Comparison of ENCODE assay signal across 8 cellular contexts in genomic region chr1:152141971-152142584, GRCh38. TPM values are rescaled to one million over a fixed set of nuclear protein-coding genes. Genes with fewer than 3 reads are reported as not detected.
DNase-seq lines count a peak whose midpoint lies in the region; ATAC-seq and TF ChIP-seq lines count a peak whose summit lies in the region.

No MANE protein-coding gene starts in this region.

- peaks cover 9% of the 10 kb centered on the region for H3K4me1 Mint-ChIP-seq in activated naive CD4-positive, alpha-beta T cell treated with anti-CD3 and anti-CD28 coated beads for 36 hours (ENCODE audit: low read depth)
- no peaks in the 10 kb centered on the region for H3K4me1 Mint-ChIP-seq in activated naive CD4-positive, alpha-beta T cell treated with anti-CD3 and anti-CD28 coated beads, Interleukin-2, amount 10 ng/mL, durations not matched to agents 7 days and 5 days
- peaks cover 8% of the 10 kb centered on the region for H3K4me1 Mint-ChIP-seq in activated CD8-positive, alpha-beta T cell treated with anti-CD3 and anti-CD28 coated beads for 36 hours (ENCODE audit: low read depth)

- 3% methylated on average over 1 of the region's 1 CpG for WGBS in hepatocyte (ENCODE audit: low lambda C conversion rate, missing lambda C conversion rate)

- H3K79me2 ChIP-seq in hepatocyte = no peaks in the 10 kb centered on the region

- ATAC-seq in activated CD8-positive, alpha-beta T cell treated with anti-CD3 and anti-CD28 coated beads for 36 hours = no peak
- no peak for ATAC-seq in HG03045 (IDR thresholded peaks at IDR 0.05; ENCODE audit: unreplicated experiment)
- ATAC-seq in GM21515 (IDR thresholded peaks at IDR 0.05; ENCODE audit: unreplicated experiment) = no peak

- no peaks in the 10 kb centered on the region for H3K4me1 ChIP-seq in hepatocyte (ENCODE audit: insufficient read depth)

- peaks cover 50% of the 10 kb centered on the region for H3K27me3 Mint-ChIP-seq in activated naive CD4-positive, alpha-beta T cell treated with anti-CD3 and anti-CD28 coated beads for 36 hours (ENCODE audit: low read depth)
- H3K27me3 Mint-ChIP-seq in activated naive CD4-positive, alpha-beta T cell treated with anti-CD3 and anti-CD28 coated beads, Interleukin-2, amount 10 ng/mL, durations not matched to agents 7 days and 5 days = peaks cover 9% of the 10 kb centered on the region
- peaks cover 41% of the 10 kb centered on the region for H3K27me3 Mint-ChIP-seq in activated CD8-positive, alpha-beta T cell treated with anti-CD3 and anti-CD28 coated beads for 36 hours

- H3K36me3 Mint-ChIP-seq in activated naive CD4-positive, alpha-beta T cell treated with anti-CD3 and anti-CD28 coated beads for 36 hours (ENCODE audit: low read depth) = no peaks in the 10 kb centered on the region
- H3K36me3 Mint-ChIP-seq in activated naive CD4-positive, alpha-beta T cell treated with anti-CD3 and anti-CD28 coated beads, Interleukin-2, amount 10 ng/mL, durations not matched to agents 7 days and 5 days = no peaks in the 10 kb centered on the region
- no peaks in the 10 kb centered on the region for H3K36me3 Mint-ChIP-seq in activated CD8-positive, alpha-beta T cell treated with anti-CD3 and anti-CD28 coated beads for 36 hours (ENCODE audit: low read depth)

- H3K4me2 ChIP-seq in hepatocyte = no peak overlapping the region

- H3K36me3 ChIP-seq in MG63 (no peaks in the 10 kb centered on the region), hepatocyte (replicated peaks; ENCODE audit: insufficient read depth, low read depth) (no peaks in the 10 kb centered on the region)

- intact Hi-C loops in activated naive CD4-positive, alpha-beta T cell treated with anti-CD3 and anti-CD28 coated beads for 36 hours (cut with micrococcal nuclease) = loop anchor here (1.0 kb wide), 4 partner anchors 43 to 316 kb away; no protein-coding TSS in a partner anchor
- intact Hi-C loops in activated CD8-positive, alpha-beta T cell treated with anti-CD3 and anti-CD28 coated beads for 36 hours (cut with micrococcal nuclease) = loop anchor here (5.0 kb wide), 1 partner anchor 45 kb away; no protein-coding TSS in a partner anchor

- TF ChIP-seq CTCF in activated CD8-positive, alpha-beta T cell treated with anti-CD3 and anti-CD28 coated beads for 36 hours (IDR thresholded peaks at IDR 0.05) = peak; percentile 61
- TF ChIP-seq CTCF in hepatocyte (IDR thresholded peaks at IDR 0.05; ENCODE audit: poor library complexity) = peak; percentile 50

- CTCF ChIA-PET in activated naive CD4-positive, alpha-beta T cell treated with anti-CD3 and anti-CD28 coated beads for 36 hours (lab: Charles Lee) = interaction anchor here (0.6 to 2.4 kb wide), 9 partner anchors 8 to 89 kb away, joined by 3 to 9 read pairs (median 4); no protein-coding TSS in a partner anchor
- CTCF ChIA-PET in activated naive CD4-positive, alpha-beta T cell treated with anti-CD3 and anti-CD28 coated beads, Interleukin-2, amount 10 ng/mL, durations not matched to agents 7 days and 5 days (lab: Charles Lee) = interaction anchor here (0.6 to 2.9 kb wide), 5 partner anchors 33 to 206 kb away, joined by 3 to 13 read pairs (median 3); no protein-coding TSS in a partner anchor
- CTCF ChIA-PET in activated CD8-positive, alpha-beta T cell treated with anti-CD3 and anti-CD28 coated beads for 36 hours (lab: Charles Lee) = interaction anchor here (0.6 to 3.5 kb wide), 6 partner anchors 9 to 316 kb away, joined by 3 to 24 read pairs (median 8); no protein-coding TSS in a partner anchor

- no peak overlapping the region for H2AFZ ChIP-seq in hepatocyte

- H3K9me3 Mint-ChIP-seq in activated naive CD4-positive, alpha-beta T cell treated with anti-CD3 and anti-CD28 coated beads for 36 hours = peaks cover 13% of the 10 kb centered on the region
- peaks cover 3% of the 10 kb centered on the region for H3K9me3 Mint-ChIP-seq in activated naive CD4-positive, alpha-beta T cell treated with anti-CD3 and anti-CD28 coated beads, Interleukin-2, amount 10 ng/mL, durations not matched to agents 7 days and 5 days
- peaks cover 5% of the 10 kb centered on the region for H3K9me3 Mint-ChIP-seq in activated CD8-positive, alpha-beta T cell treated with anti-CD3 and anti-CD28 coated beads for 36 hours

- H3K27ac Mint-ChIP-seq in activated naive CD4-positive, alpha-beta T cell treated with anti-CD3 and anti-CD28 coated beads for 36 hours = no peak overlapping the region
- no peak overlapping the region for H3K27ac Mint-ChIP-seq in activated naive CD4-positive, alpha-beta T cell treated with anti-CD3 and anti-CD28 coated beads, Interleukin-2, amount 10 ng/mL, durations not matched to agents 7 days and 5 days
- no peak overlapping the region for H3K27ac Mint-ChIP-seq in activated CD8-positive, alpha-beta T cell treated with anti-CD3 and anti-CD28 coated beads for 36 hours

- H3K4me3 ChIP-seq in MG63 (no peak overlapping the region), hepatocyte (no peak overlapping the region)

- H4K20me1 ChIP-seq in hepatocyte (ENCODE audit: insufficient read depth, poor library complexity, severe bottlenecking) = no peaks in the 10 kb centered on the region

- DNase-seq in activated naive CD4-positive, alpha-beta T cell treated with anti-CD3 and anti-CD28 coated beads for 36 hours = peak; percentile 62
- no peak for DNase-seq in activated naive CD4-positive, alpha-beta T cell treated with anti-CD3 and anti-CD28 coated beads, Interleukin-2, amount 10 ng/mL, durations not matched to agents 7 days and 5 days
- DNase-seq in MG63 = peak; percentile 53
- peak; percentile 44 for DNase-seq in activated CD8-positive, alpha-beta T cell treated with anti-CD3 and anti-CD28 coated beads for 36 hours
- DNase-seq in hepatocyte (ENCODE audit: low spot score) = peak; percentile 63
- DNase-seq in smooth muscle cell of the brain vasculature (ENCODE audit: low read depth, low spot score) = peak; percentile 52

- no peak overlapping the region for H3K4me3 Mint-ChIP-seq in activated naive CD4-positive, alpha-beta T cell treated with anti-CD3 and anti-CD28 coated beads for 36 hours
- no peak overlapping the region for H3K4me3 Mint-ChIP-seq in activated naive CD4-positive, alpha-beta T cell treated with anti-CD3 and anti-CD28 coated beads, Interleukin-2, amount 10 ng/mL, durations not matched to agents 7 days and 5 days
- no peak overlapping the region for H3K4me3 Mint-ChIP-seq in activated CD8-positive, alpha-beta T cell treated with anti-CD3 and anti-CD28 coated beads for 36 hours

- H3K9me3 ChIP-seq in MG63 = peaks cover 2% of the 10 kb centered on the region
- H3K9me3 ChIP-seq in hepatocyte (ENCODE audit: low read depth) = no peaks in the 10 kb centered on the region

- no peaks in the 10 kb centered on the region for H3K27me3 ChIP-seq in MG63
- H3K27me3 ChIP-seq in hepatocyte = no peaks in the 10 kb centered on the region

- no peak overlapping the region for H3K27ac ChIP-seq in hepatocyte

- no peaks in the 10 kb centered on the region for H3K9me2 ChIP-seq in hepatocyte (replicated peaks; ENCODE audit: insufficient read depth)

- POLR2A ChIA-PET in activated CD8-positive, alpha-beta T cell treated with anti-CD3 and anti-CD28 coated beads for 36 hours (lab: Charles Lee) = no interaction called here

RNA-seq across cellular contexts. Expression of gene RPTN, which starts 16.9 kb away (rescaled TPM):
- total RNA-seq in activated naive CD4-positive, alpha-beta T cell treated with anti-CD3 and anti-CD28 coated beads for 36 hours = not detected
- not detected in 2 replicates for total RNA-seq in MG63 (2014; rRNA removed; shearing (Covaris generic); ENCODE audit: low replicate concordance)
- total RNA-seq in activated CD8-positive, alpha-beta T cell treated with anti-CD3 and anti-CD28 coated beads for 36 hours = not detected
- total RNA-seq in hepatocyte = not detected in 2 replicates
- polyA plus RNA-seq in hepatocyte = not detected in 2 replicates

RNA-seq across cellular contexts. Expression of gene TCHH, which starts 26.8 kb away (rescaled TPM):
- not detected for total RNA-seq in activated naive CD4-positive, alpha-beta T cell treated with anti-CD3 and anti-CD28 coated beads for 36 hours
- 0.10 TPM in 1 of 2 replicates, not detected in the other for total RNA-seq in MG63 (2014; rRNA removed; shearing (Covaris generic); ENCODE audit: low replicate concordance)
- not detected for total RNA-seq in activated CD8-positive, alpha-beta T cell treated with anti-CD3 and anti-CD28 coated beads for 36 hours
- total RNA-seq in hepatocyte = not detected in 2 replicates
- polyA plus RNA-seq in hepatocyte = 0.12 TPM in 1 of 2 replicates, not detected in the other

RNA-seq across cellular contexts. Expression of gene TCHHL1, which starts 53.2 kb away (rescaled TPM):
- total RNA-seq in activated naive CD4-positive, alpha-beta T cell treated with anti-CD3 and anti-CD28 coated beads for 36 hours = not detected
- not detected in 2 replicates for total RNA-seq in MG63 (2014; rRNA removed; shearing (Covaris generic); ENCODE audit: low replicate concordance)
- total RNA-seq in activated CD8-positive, alpha-beta T cell treated with anti-CD3 and anti-CD28 coated beads for 36 hours = not detected
- not detected in 2 replicates for total RNA-seq in hepatocyte
- polyA plus RNA-seq in hepatocyte = not detected in 2 replicates
